In the genomic region with DNA sequence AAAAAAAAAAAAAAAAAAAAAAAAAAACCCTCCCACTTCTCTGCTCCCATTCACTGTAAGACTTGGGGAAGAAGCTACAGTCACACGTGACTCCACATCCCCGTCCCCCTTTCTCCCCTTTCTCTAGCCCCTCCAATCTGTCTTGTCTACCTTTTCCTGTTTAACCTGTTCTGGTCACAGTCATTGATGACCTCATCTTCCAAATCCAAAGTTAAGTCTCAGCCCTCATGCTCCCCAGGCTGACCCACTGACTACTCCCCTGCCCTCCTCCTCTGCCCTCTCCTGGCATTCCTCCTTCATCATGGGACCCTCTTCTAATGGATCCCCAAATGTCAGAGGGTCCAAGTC, we compare ENCODE assay signal across 18 cellular contexts. TPM values are rescaled to one million over a fixed set of nuclear protein-coding genes. Genes with fewer than 3 reads are reported as not detected.
DNase-seq lines count a peak whose midpoint lies in the region; ATAC-seq, FAIRE-seq and TF ChIP-seq lines count a peak whose summit lies in the region.
"Had no signal": no experiment of that assay in that cellular context is flagged by ENCODE, and none has a peak within 500 bp of the region (broad histone marks: within the 10 kb centered on the region; RNA-seq: fewer than 3 reads in every experiment).

No MANE protein-coding gene starts in this region.

- no peak overlapping the region for H3K27ac ChIP-seq in BLaER1 treated with 17β-estradiol and CSF1 and Interleukin-3, amounts not matched to agents 10 nM and 100 nM
- H3K27ac ChIP-seq in mammary epithelial cell (ENCODE audit: insufficient read depth, low read depth, low read length) (no peak overlapping the region), kidney (ENCODE audit: low read depth in 2 of 2, low read length in 2 of 2) (peak overlapping the region; percentile 45 to 71), sigmoid colon (peak overlapping the region; percentile 14 to 71 (median 22))

- intact Hi-C loops in mammary epithelial cell (cut with micrococcal nuclease) (no loop called here), kidney (cut with DNase I) (no loop called here), sigmoid colon (cut with DNase I) (no loop called here)

- H2AFZ ChIP-seq in mammary epithelial cell (ENCODE audit: low read depth, low read length): no peak overlapping the region

- TF ChIP-seq POLR2A in sigmoid colon (IDR thresholded peaks at IDR 0.05): no peak

- in situ Hi-C loops in mammary epithelial cell (cut with MboI; ENCODE audit: low sequenced_read_pairs in 2 of 2): no loop called here

- H4K20me1 ChIP-seq in BLaER1 treated with 17β-estradiol and CSF1 and Interleukin-3, amounts not matched to agents 10 nM and 100 nM: no peaks in the 10 kb centered on the region
- H4K20me1 ChIP-seq in mammary epithelial cell (ENCODE audit: insufficient read depth, low read length): no peaks in the 10 kb centered on the region

- H3K36me3 ChIP-seq in BLaER1 treated with 17β-estradiol and CSF1 and Interleukin-3, amounts not matched to agents 10 nM and 100 nM: no peaks in the 10 kb centered on the region
- H3K36me3 ChIP-seq in mammary epithelial cell (ENCODE audit: insufficient read depth, low read length) (no peaks in the 10 kb centered on the region), kidney (ENCODE audit: control insufficient read depth in 1 of 2, insufficient read depth in 2 of 2, low read length in 2 of 2) (no peaks in the 10 kb centered on the region), sigmoid colon (no peaks in the 10 kb centered on the region)

- WGBS in mammary epithelial cell (ENCODE audit: low coverage, missing lambda C conversion rate): no CpG with 5 or more reads among the region's 2 CpGs
- WGBS in sigmoid colon, 2 donors: 47 to 57% methylated on average over 2 of the region's 2 CpGs

- peaks cover 69 to 99% (median 86%) of the 10 kb centered on the region in 10 experiments for H3K4me1 ChIP-seq in BLaER1 treated with 17β-estradiol and CSF1 and Interleukin-3, amounts not matched to agents 10 nM and 100 nM
- H3K4me1 ChIP-seq in mammary epithelial cell (ENCODE audit: insufficient read depth, low read length) (peaks cover 2% of the 10 kb centered on the region), kidney (ENCODE audit: control insufficient read depth in 1 of 2, insufficient read depth in 1 of 2, low read depth in 1 of 2, low read length in 2 of 2) (peaks cover 0 to 7% of the 10 kb centered on the region in 2 donors), sigmoid colon (peaks cover 0 to 8% (median 8%) of the 10 kb centered on the region in 4 donors)

- H3K4me3 ChIP-seq in BLaER1 treated with 17β-estradiol and CSF1 and Interleukin-3, amounts not matched to agents 10 nM and 100 nM: no peak overlapping the region
- H3K4me3 ChIP-seq in mammary epithelial cell (replicated peaks in 1 of 3; ENCODE audit: insufficient read depth in 1 of 3, low read depth in 2 of 3, low read length in 3 of 3) (no peak overlapping the region), kidney (ENCODE audit: low read length in 2 of 2) (no peak overlapping the region), sigmoid colon (no peak overlapping the region)

- peak overlapping the region in 1 of 11 experiments; percentile 39; a peak in 1 of 22 replicates for H3K9ac ChIP-seq in BLaER1 treated with 17β-estradiol and CSF1 and Interleukin-3, amounts not matched to agents 10 nM and 100 nM
- no peak overlapping the region for H3K9ac ChIP-seq in mammary epithelial cell (ENCODE audit: insufficient read depth, low read length)
- no peak overlapping the region for H3K9ac ChIP-seq in kidney (ENCODE audit: low read length in 2 of 2)

- no peak for TF ChIP-seq EP300 in sigmoid colon (IDR thresholded peaks at IDR 0.05)

- no peaks in the 10 kb centered on the region for H3K27me3 ChIP-seq in BLaER1 treated with 17β-estradiol and CSF1 and Interleukin-3, amounts not matched to agents 10 nM and 100 nM
- H3K27me3 ChIP-seq in mammary epithelial cell (ENCODE audit: insufficient read depth, low read length) (no peaks in the 10 kb centered on the region), sigmoid colon (peaks cover 0 to 16% (median 0%) of the 10 kb centered on the region in 3 donors)

- CTCF ChIA-PET in mammary epithelial cell (lab: Charles Lee; ENCODE audit: low non-redundant PET): no interaction called here

- peak overlapping the region; percentile 62 to 96 (median 79); a peak in 20 of 22 replicates for H3K4me2 ChIP-seq in BLaER1 treated with 17β-estradiol and CSF1 and Interleukin-3, amounts not matched to agents 10 nM and 100 nM
- H3K4me2 ChIP-seq in mammary epithelial cell (ENCODE audit: insufficient read depth, low read depth, low read length): no peak overlapping the region

- no TSS peak for BruUV-seq in mammary epithelial cell (replicated peaks; lab: Mats Ljungman, UMichigan)

- no peaks in the 10 kb centered on the region for H3K9me3 ChIP-seq in BLaER1 treated with 17β-estradiol and CSF1 and Interleukin-3, amounts not matched to agents 10 nM and 100 nM (replicated peaks in 1 of 11)
- H3K9me3 ChIP-seq in mammary epithelial cell (replicated peaks; ENCODE audit: insufficient read depth, low read length) (no peaks in the 10 kb centered on the region), kidney (ENCODE audit: control insufficient read depth in 1 of 2, low read length in 2 of 2) (no peaks in the 10 kb centered on the region), sigmoid colon (no peaks in the 10 kb centered on the region)
- H3K9me3 ChIP-seq: Caco-2 had no signal

- no peaks in the 10 kb centered on the region for H3K79me2 ChIP-seq in mammary epithelial cell (ENCODE audit: insufficient read depth, low read length)

- TF ChIP-seq CTCF in mammary epithelial cell (conservative IDR thresholded peaks at IDR 0.05 in 1 of 2, IDR thresholded peaks at IDR 0.05 in 1 of 2; ENCODE audit: extremely low read depth in 1 of 2, insufficient read depth in 1 of 2, low read depth in 1 of 2, low read length in 2 of 2) (no peak), kidney (IDR thresholded peaks at IDR 0.05; ENCODE audit: borderline replicate concordance, extremely low read depth, insufficient read depth) (no peak), sigmoid colon (IDR thresholded peaks at IDR 0.05) (no peak)

- DNase-seq in mammary epithelial cell: peak; percentile 23
- no peak for DNase-seq in kidney
- no peak for DNase-seq in sigmoid colon
- DNase-seq in GOT3 (lab: John Stamatoyannopoulos, UW): no peak
- DNase-seq: activated CD4-positive, CD25-positive, alpha-beta regulatory T cell treated with anti-CD3 and anti-CD28 coated beads, Interleukin-2, amount 50 U/mL, for 72 hours; Caco-2; effector memory CD8-positive, alpha-beta T cell; KBM-7; natural killer cell; NCI-H1048; NCI-H526; stimulated activated naive CD4-positive, alpha-beta T cell treated with Interleukin-2 at 50 U/mL for 16 hours; T1000 had no signal

- ATAC-seq in HG03432 (IDR thresholded peaks at IDR 0.05; ENCODE audit: unreplicated experiment) (no peak), HG03280 (IDR thresholded peaks at IDR 0.05; ENCODE audit: unreplicated experiment) (no peak), HG03565 (IDR thresholded peaks at IDR 0.05; ENCODE audit: unreplicated experiment) (no peak)
- ATAC-seq: effector memory CD8-positive, alpha-beta T cell; natural killer cell had no signal

- dilution Hi-C loops in mammary epithelial cell (cut with HindIII; ENCODE audit: low sequenced_read_pairs): no loop called here

- FAIRE-seq in kidney (lab: Jason Lieb, UNC): no peak

RNA-seq across cellular contexts. Expression of a gene that starts 1.6 kb away (rescaled TPM):
- total RNA-seq in mammary epithelial cell (under 1 TPM in 1 of 2 donors, not detected in 1; 0.12 TPM), kidney (41.3 TPM), sigmoid colon (10 to 100 TPM; 12.6 to 26.0 (median 14.3) TPM)
- polyA plus RNA-seq in mammary epithelial cell (0.03 TPM), kidney (ENCODE audit: insufficient read depth, low read depth, low replicate concordance) (13.9 TPM), sigmoid colon (10 to 100 TPM in 1 of 3 donors, under 1 TPM in 2; 0.60 to 11.5 (median 0.69) TPM)
- not detected for polyA minus RNA-seq in mammary epithelial cell
- total RNA-seq: natural killer cell, OCI-LY7 had no signal

Comparison
In these comparisons a context has a peak if more than half of its experiments do, and no peak if none do; other contexts are left out.
1. H3K27ac ChIP-seq: peak in kidney (2 of 2) and sigmoid colon (4 of 4); none in BLaER1 treated with 17β-estradiol and CSF1 and Interleukin-3, amounts not matched to agents 10 nM and 100 nM (0 of 11) and mammary epithelial cell (single experiment).
2. RNA of a gene that starts 1.6 kb away (total RNA-seq): 41.3 TPM in kidney (single experiment) and 12.6 to 26.0 TPM in sigmoid colon; 0.12 TPM in mammary epithelial cell; every median in the first group is over 10 times any median in the second.